21 cellular contexts compared by ENCODE assay signal in the genomic region with DNA sequence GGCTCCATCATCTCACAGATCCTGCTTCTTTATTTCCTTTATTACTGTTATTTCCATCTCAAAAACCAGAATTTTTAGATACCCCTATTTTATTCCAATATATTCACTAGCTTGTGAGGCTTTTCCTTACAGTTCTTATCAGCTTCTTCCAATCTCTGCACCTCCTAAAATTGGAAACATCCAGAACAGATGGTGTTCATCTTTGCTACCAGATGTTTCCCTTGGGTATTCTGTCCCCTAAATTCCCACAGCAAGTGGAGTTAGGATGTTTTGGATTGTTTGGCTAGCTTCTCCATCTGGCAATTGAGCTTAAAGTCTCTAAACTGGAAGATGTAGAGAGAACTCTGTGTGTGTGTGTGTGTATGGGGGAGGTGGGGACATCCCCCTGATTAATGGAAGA.
"Had no signal": no experiment of that assay in that cellular context is flagged by ENCODE, and none has a peak within 500 bp of the region (broad histone marks: within the 10 kb centered on the region; RNA-seq: fewer than 3 reads in every experiment).

No MANE protein-coding gene starts in this region.

- H3K36me3 Mint-ChIP-seq: natural killer cell treated with Interleukin-12 subunit alpha and Interleukin-12 subunit beta and Interleukin-15 and Interleukin-18, amount 100 ng/mL, for 72 hours; stimulated activated effector memory CD8-positive, alpha-beta T cell treated with anti-CD3 and anti-CD28 coated beads, Interleukin-12 subunit alpha, Interleukin-12 subunit beta, amount 100 ng/mL, for 72 hours; type B pancreatic cell had no signal

- H3K4me1 ChIP-seq: prostate gland, right lobe of liver, stomach, testis had no signal

- H3K4me3 ChIP-seq: coronary artery, lung, prostate gland, right lobe of liver, smooth muscle cell, stomach, testis had no signal

- H3K27me3 Mint-ChIP-seq: natural killer cell treated with Interleukin-12 subunit alpha and Interleukin-12 subunit beta and Interleukin-15 and Interleukin-18, amount 100 ng/mL, for 72 hours; type B pancreatic cell had no signal

- ATAC-seq: activated CD4-positive, CD25-positive, alpha-beta regulatory T cell treated with anti-CD3 and anti-CD28 coated beads, Interleukin-2, amount 50 U/mL, for 24 hours; natural killer cell treated with Interleukin-12 subunit alpha and Interleukin-12 subunit beta and Interleukin-15 and Interleukin-18, amount 100 ng/mL, for 72 hours; right lobe of liver; stimulated activated effector memory CD8-positive, alpha-beta T cell treated with anti-CD3 and anti-CD28 coated beads, Interleukin-12 subunit alpha, Interleukin-12 subunit beta, amount 100 ng/mL, for 72 hours had no signal

- H3K4me1 Mint-ChIP-seq: stimulated activated effector memory CD8-positive, alpha-beta T cell treated with anti-CD3 and anti-CD28 coated beads, Interleukin-12 subunit alpha, Interleukin-12 subunit beta, amount 100 ng/mL, for 72 hours had no signal

- H3K27ac ChIP-seq: brain microvascular endothelial cell, coronary artery, prostate gland, right lobe of liver, stomach, testis had no signal

- H3K4me3 Mint-ChIP-seq: natural killer cell treated with Interleukin-12 subunit alpha and Interleukin-12 subunit beta and Interleukin-15 and Interleukin-18, amount 100 ng/mL, for 72 hours; stimulated activated effector memory CD8-positive, alpha-beta T cell treated with anti-CD3 and anti-CD28 coated beads, Interleukin-12 subunit alpha, Interleukin-12 subunit beta, amount 100 ng/mL, for 72 hours; T-helper 1 cell treated with Interleukin-12 subunit alpha and Interleukin-12 subunit beta and Interleukin-4 antibody, amounts not matched to agents 30 μg/mL and 1 μg/mL, for 36 hours; type B pancreatic cell had no signal

- H3K27ac Mint-ChIP-seq: natural killer cell treated with Interleukin-12 subunit alpha and Interleukin-12 subunit beta and Interleukin-15 and Interleukin-18, amount 100 ng/mL, for 72 hours; stimulated activated effector memory CD8-positive, alpha-beta T cell treated with anti-CD3 and anti-CD28 coated beads, Interleukin-12 subunit alpha, Interleukin-12 subunit beta, amount 100 ng/mL, for 72 hours; T-helper 1 cell treated with Interleukin-12 subunit alpha and Interleukin-12 subunit beta and Interleukin-4 antibody, amounts not matched to agents 30 μg/mL and 1 μg/mL, for 36 hours; type B pancreatic cell had no signal

- H3K9me3 ChIP-seq: prostate gland, testis had no signal

- H3K9me3 Mint-ChIP-seq: type B pancreatic cell had no signal

- DNase-seq: activated CD4-positive, alpha-beta T cell treated with anti-CD3 and anti-CD28 coated beads, Interleukin-2, amount 50 U/mL, for 1 hour; activated CD8-positive, alpha-beta memory T cell treated with anti-CD3 and anti-CD28 coated beads for 24 hours; activated CD8-positive, alpha-beta memory T cell treated with anti-CD3 and anti-CD28 coated beads, Interleukin-2, amount 50 U/mL, for 48 hours; activated effector memory CD4-positive, alpha-beta T cell treated with anti-CD3 and anti-CD28 coated beads, Interleukin-2, amount 50 U/mL, for 16 hours; activated naive CD4-positive, alpha-beta T cell treated with anti-CD3 and anti-CD28 coated beads, Interleukin-2, amount 50 U/mL, for 16 hours; activated T-cell treated with anti-CD3 and anti-CD28 coated beads, Interleukin-2, amount 50 U/mL, for 48 hours; aorta; brain microvascular endothelial cell; right lobe of liver; stimulated activated CD4-positive, alpha-beta T cell treated with anti-CD3 and anti-CD28 coated beads, Interleukin-4, amount 100 ng/mL, for 24 hours; stomach; testis had no signal

- H3K36me3 ChIP-seq: brain microvascular endothelial cell, prostate gland, right lobe of liver, stomach had no signal

- H3K4me2 ChIP-seq: smooth muscle cell had no signal

- H3K27me3 ChIP-seq: brain microvascular endothelial cell, right lobe of liver, stomach, testis had no signal
